8 cellular contexts compared by ENCODE assay signal in genomic region chr6:71288228-71289038, GRCh38. TPM values are rescaled to one million over a fixed set of nuclear protein-coding genes. Genes with fewer than 3 reads are reported as not detected.
DNase-seq lines count a peak whose midpoint lies in the region; ATAC-seq and TF ChIP-seq lines count a peak whose summit lies in the region.

Gene OGFRL1 (plus strand): TSS chr6:71288811. CDS start chr6:71288937, 126 bp downstream.

- peak within 1 kb of the TSS; percentile 85 for H3K4me3 Mint-ChIP-seq in activated B cell treated with CpG ODN at 0.5 μM for 24 hours

- H3K36me3 Mint-ChIP-seq in activated B cell treated with CpG ODN at 0.5 μM for 24 hours (ENCODE audit: low read depth), result peaks cover 11% of the 10 kb centered on the region

- ATAC-seq in GM18873 (IDR thresholded peaks at IDR 0.05; ENCODE audit: low FRiP score, unreplicated experiment) (peak; percentile 64), HG03103 (IDR thresholded peaks at IDR 0.05; ENCODE audit: low read depth, unreplicated experiment) (peak; percentile 85), activated B cell treated with CpG ODN at 0.5 μM for 24 hours (ENCODE audit: low read depth) (peak; percentile 81)

- no peak for DNase-seq in AG04450 (ENCODE audit: low read depth, low spot score)
- DNase-seq in NCI-H2227 (lab: John Stamatoyannopoulos, UW; ENCODE audit: unreplicated experiment), result peak; percentile 82
- peak; percentile 80 for DNase-seq in activated B cell treated with CpG ODN at 0.5 μM for 24 hours
- peak; percentile 71 for DNase-seq in central memory CD4-positive, alpha-beta T cell
- peak; percentile 86 for DNase-seq in islet precursor cell
- DNase-seq in stimulated activated CD4-positive, alpha-beta T cell treated with anti-CD3 and anti-CD28 coated beads, Interleukin-12 subunit alpha, Interleukin-12 subunit beta, amount 100 ng/mL, for 4 hours, result peak; percentile 58

- no peak for TF ChIP-seq CTCF in AG04450 (IDR thresholded peaks at IDR 0.05; ENCODE audit: low read depth, low read length)
- TF ChIP-seq CTCF in activated B cell treated with CpG ODN at 0.5 μM for 24 hours (IDR thresholded peaks at IDR 0.05), result no peak

- intact Hi-C loops in activated B cell treated with CpG ODN at 0.5 μM for 24 hours (cut with micrococcal nuclease), result loop anchor here (1.0 to 5.0 kb wide), 10 partner anchors 20 to 1491 kb away; partner anchors contain the start of genes COL19A1, FAM135A, LMBRD1 and SMAP1

- peak within 1 kb of the TSS; percentile 73 for H3K4me3 ChIP-seq in AG04450 (ENCODE audit: low read depth, low read length)

- POLR2A ChIA-PET in AG04450 (lab: Yijun Ruan, JAX) (interaction anchor here (0.6 to 1.7 kb wide), 5 partner anchors 25 to 100 kb away, joined by 3 to 8 read pairs (median 4); no protein-coding TSS in a partner anchor), activated B cell treated with CpG ODN at 0.5 μM for 24 hours (lab: Charles Lee) (interaction anchor here (0.6 to 4.1 kb wide), 20 partner anchors 9 to 1966 kb away, joined by 3 to 67 read pairs (median 5); partner anchors contain the start of gene SMAP1)

- H3K27ac ChIP-seq in AG04450 (ENCODE audit: low read depth, low read length), result no peak within 1 kb of the TSS

- H3K4me1 Mint-ChIP-seq in activated B cell treated with CpG ODN at 0.5 μM for 24 hours, result peaks cover 49% of the 10 kb centered on the region

- H3K27ac Mint-ChIP-seq in activated B cell treated with CpG ODN at 0.5 μM for 24 hours, result peak within 1 kb of the TSS; percentile 93

- H3K27me3 Mint-ChIP-seq in activated B cell treated with CpG ODN at 0.5 μM for 24 hours, result no peaks in the 10 kb centered on the region

- no peaks in the 10 kb centered on the region for H3K9me3 ChIP-seq in AG04450 (ENCODE audit: control insufficient read depth, insufficient read depth, low read length)

- no peaks in the 10 kb centered on the region for H3K9me3 Mint-ChIP-seq in activated B cell treated with CpG ODN at 0.5 μM for 24 hours

- H3K27me3 ChIP-seq in AG04450 (ENCODE audit: control insufficient read depth, insufficient read depth, low read length), result no peaks in the 10 kb centered on the region

- CTCF ChIA-PET in AG04450 (lab: Charles Lee) (interaction anchor here (0.5 to 3.2 kb wide), 11 partner anchors 8 to 98 kb away, joined by 3 to 30 read pairs (median 4); no protein-coding TSS in a partner anchor), activated B cell treated with CpG ODN at 0.5 μM for 24 hours (lab: Charles Lee) (interaction anchor here (0.5 to 3.6 kb wide), 9 partner anchors 19 to 100 kb away, joined by 3 to 30 read pairs (median 4); no protein-coding TSS in a partner anchor)

RNA-seq across cellular contexts. Expression of gene OGFRL1, which starts in this region (rescaled TPM):
- 12.8 and 16.6 TPM in 2 replicates for polyA plus RNA-seq in AG04450 (2011; rRNA removed)
- polyA minus RNA-seq in AG04450 (2011; rRNA and poly(A)+ RNA removed), result 8.9 and 14.3 TPM in 2 replicates
- 17.1 and 18.4 TPM in 2 replicates for total RNA-seq in activated B cell treated with CpG ODN at 0.5 μM for 24 hours
